Comparison of ENCODE assay signal across 8 cellular contexts in genomic region chr13:72726721-72727416, GRCh38. TPM values are rescaled to one million over a fixed set of nuclear protein-coding genes. Genes with fewer than 3 reads are reported as not detected.
DNase-seq lines count a peak whose midpoint lies in the region; ATAC-seq, FAIRE-seq and TF ChIP-seq lines count a peak whose summit lies in the region.

No MANE protein-coding gene starts in this region.

- peak overlapping the region; percentile 91 for H3K4me2 ChIP-seq in DOHH2 (ENCODE audit: low read length)
- H3K4me2 ChIP-seq in SK-N-SH = peak overlapping the region; percentile 80
- peak overlapping the region; percentile 94 for H3K4me2 ChIP-seq in astrocyte (ENCODE audit: low read length)

- TF ChIP-seq CTCF in DOHH2 (IDR thresholded peaks at IDR 0.05; ENCODE audit: low read depth, low read length, poor library complexity, severe bottlenecking) (no peak), SK-N-SH (IDR thresholded peaks at IDR 0.05) (no peak), astrocyte (IDR thresholded peaks at IDR 0.05; ENCODE audit: insufficient read depth, low read depth, low read length) (no peak)

- H3K9ac ChIP-seq in SK-N-SH (peak overlapping the region; percentile 72), astrocyte (ENCODE audit: low read length) (peak overlapping the region; percentile 88)

- ATAC-seq in GM21360 (IDR thresholded peaks at IDR 0.05; ENCODE audit: unreplicated experiment) = peak; percentile 28
- ATAC-seq in HG03571 (IDR thresholded peaks at IDR 0.05; ENCODE audit: unreplicated experiment) = peak; percentile 24

- no peaks in the 10 kb centered on the region for H3K9me2 ChIP-seq in DOHH2 (replicated peaks; ENCODE audit: control insufficient read depth, low read length)
- no peaks in the 10 kb centered on the region for H3K9me2 ChIP-seq in SK-N-SH

- under 1% methylated on average over 30 of the region's 49 CpGs for WGBS in SK-N-SH (ENCODE audit: low lambda C conversion rate)

- H3K9me3 Mint-ChIP-seq in astrocyte (ENCODE audit: unreplicated experiment) = no peaks in the 10 kb centered on the region
- no peaks in the 10 kb centered on the region for H3K9me3 Mint-ChIP-seq in immature natural killer cell

- H3F3A ChIP-seq in DOHH2 (ENCODE audit: control insufficient read depth, insufficient read depth) (no peaks in the 10 kb centered on the region), SK-N-SH (replicated peaks; ENCODE audit: insufficient read depth) (no peaks in the 10 kb centered on the region)

- POLR2A ChIA-PET in SK-N-SH (lab: Yijun Ruan, JAX) = no interaction called here

- H3K36me3 Mint-ChIP-seq in astrocyte (ENCODE audit: low read depth, unreplicated experiment) = no peaks in the 10 kb centered on the region
- H3K36me3 Mint-ChIP-seq in immature natural killer cell = peaks cover 7 to 8% (median 7%) of the 10 kb centered on the region in 3 donors

- H3K27me3 Mint-ChIP-seq in astrocyte (ENCODE audit: low read depth, unreplicated experiment) (no peaks in the 10 kb centered on the region), immature natural killer cell (ENCODE audit: low read depth in 3 of 3) (peaks cover 5 to 9% (median 6%) of the 10 kb centered on the region in 3 donors)

- H3K27ac Mint-ChIP-seq in astrocyte (ENCODE audit: unreplicated experiment) = peak overlapping the region; percentile 47
- peak overlapping the region; percentile 89 to 96 (median 92) for H3K27ac Mint-ChIP-seq in immature natural killer cell

- DNase-seq in SK-N-SH (peak; percentile 77), astrocyte (ENCODE audit: low read depth) (no peak), immature natural killer cell (peak; percentile 44 to 54 (median 49)), NCI-H1048 (lab: John Stamatoyannopoulos, UW) (no peak)
- DNase-seq in stimulated activated CD4-positive, alpha-beta T cell treated with anti-CD3 and anti-CD28 coated beads, Interleukin-1b, Interleukin-23, amount 100 ng/mL, for 48 hours = peak; percentile 44

- H3K36me3 ChIP-seq in DOHH2 (ENCODE audit: control insufficient read depth, low read length) (peaks cover 81% of the 10 kb centered on the region), SK-N-SH (replicated peaks in 1 of 2; ENCODE audit: control insufficient read depth in 1 of 2, insufficient read depth in 2 of 2, low read length in 1 of 2) (peaks cover 19 to 21% of the 10 kb centered on the region in 2 experiments), astrocyte (ENCODE audit: insufficient read depth, low read length) (peaks cover 2% of the 10 kb centered on the region)

- no peak for TF ChIP-seq EP300 in SK-N-SH (IDR thresholded peaks at IDR 0.05; ENCODE audit: borderline replicate concordance in 1 of 2, low read depth in 1 of 2, low read length in 1 of 2)

- H3K9me3 ChIP-seq in DOHH2 (ENCODE audit: control insufficient read depth, insufficient read depth, low read length) (no peaks in the 10 kb centered on the region), SK-N-SH (no peaks in the 10 kb centered on the region), astrocyte (ENCODE audit: insufficient read depth, low read depth, low read length) (no peaks in the 10 kb centered on the region)

- H3K4me1 ChIP-seq in DOHH2 (ENCODE audit: control insufficient read depth, low read length) (peaks cover 49% of the 10 kb centered on the region), SK-N-SH (ENCODE audit: control insufficient read depth in 1 of 2, insufficient read depth in 2 of 2, low read depth in 1 of 2, low read length in 1 of 2) (peaks cover 5 to 13% of the 10 kb centered on the region in 2 experiments; a peak in 3 of 4 replicates), astrocyte (ENCODE audit: insufficient read depth, low read length) (peaks cover 3% of the 10 kb centered on the region)

- H4K20me1 ChIP-seq in DOHH2 (ENCODE audit: control insufficient read depth, insufficient read depth, low read depth, low read length) (no peaks in the 10 kb centered on the region), SK-N-SH (ENCODE audit: insufficient read depth) (peaks cover 7% of the 10 kb centered on the region; the same call in 1 of the 2 replicates), astrocyte (ENCODE audit: insufficient read depth, low read length) (peaks cover 11% of the 10 kb centered on the region)

- H3K4me3 Mint-ChIP-seq in astrocyte (ENCODE audit: unreplicated experiment) (peak overlapping the region; percentile 98), immature natural killer cell (peak overlapping the region; percentile 94 to 97 (median 97))

- H3K27me3 ChIP-seq in DOHH2 (ENCODE audit: control insufficient read depth, low read length) = no peaks in the 10 kb centered on the region
- H3K27me3 ChIP-seq in SK-N-SH (ENCODE audit: insufficient read depth) = no peaks in the 10 kb centered on the region
- no peaks in the 10 kb centered on the region for H3K27me3 ChIP-seq in astrocyte (ENCODE audit: insufficient read depth, low read length)

- H3K79me2 ChIP-seq in DOHH2 (ENCODE audit: control insufficient read depth, low read length) (peaks cover 95% of the 10 kb centered on the region), SK-N-SH (ENCODE audit: insufficient read depth) (peaks cover 95% of the 10 kb centered on the region), astrocyte (ENCODE audit: insufficient read depth, low read length) (peaks cover 86% of the 10 kb centered on the region)

- H3K27ac ChIP-seq in DOHH2 (ENCODE audit: low read depth, low read length) = peak overlapping the region; percentile 68
- H3K27ac ChIP-seq in SK-N-SH (ENCODE audit: low read depth in 2 of 2, low read length in 1 of 2) = peak overlapping the region; percentile 64 to 85; a peak in 3 of 4 replicates
- H3K27ac ChIP-seq in astrocyte (ENCODE audit: low read depth, low read length) = peak overlapping the region; percentile 75

- no peak for TF ChIP-seq RAD21 in SK-N-SH (IDR thresholded peaks at IDR 0.05; ENCODE audit: low read length)

- no peak for FAIRE-seq in astrocyte (lab: Jason Lieb, UNC)

- peak overlapping the region; percentile 70 for H2AFZ ChIP-seq in SK-N-SH (ENCODE audit: low read depth)
- peak overlapping the region; percentile 92 for H2AFZ ChIP-seq in astrocyte (ENCODE audit: low read depth, low read length)

- H3K4me1 Mint-ChIP-seq in astrocyte (ENCODE audit: low read depth, unreplicated experiment) (peaks cover 9% of the 10 kb centered on the region), immature natural killer cell (peaks cover 41 to 74% of the 10 kb centered on the region in 2 donors)

- H3K4me3 ChIP-seq in DOHH2 (ENCODE audit: low read length) = peak overlapping the region; percentile 99
- H3K4me3 ChIP-seq in SK-N-SH (ENCODE audit: low read depth in 2 of 2, low read length in 1 of 2) = peak overlapping the region; percentile 83 to 99
- H3K4me3 ChIP-seq in astrocyte (ENCODE audit: insufficient read depth, low read depth, low read length) = peak overlapping the region; percentile 88

- CTCF ChIA-PET in SK-N-SH (lab: Yijun Ruan, JAX) = no interaction called here

TF ChIP-seq in SK-N-SH, 30 proteins besides CTCF, POLR2A, EP300 and RAD21 (continues in another document):
- TF ChIP-seq MAX (IDR thresholded peaks at IDR 0.05; ENCODE audit: low read depth) = peak; percentile 70; the same call in 1 of the 2 replicates
- peak; percentile 61 for TF ChIP-seq MXI1 (IDR thresholded peaks at IDR 0.05; ENCODE audit: low read depth, low read length)
- TF ChIP-seq, protein P1, sequence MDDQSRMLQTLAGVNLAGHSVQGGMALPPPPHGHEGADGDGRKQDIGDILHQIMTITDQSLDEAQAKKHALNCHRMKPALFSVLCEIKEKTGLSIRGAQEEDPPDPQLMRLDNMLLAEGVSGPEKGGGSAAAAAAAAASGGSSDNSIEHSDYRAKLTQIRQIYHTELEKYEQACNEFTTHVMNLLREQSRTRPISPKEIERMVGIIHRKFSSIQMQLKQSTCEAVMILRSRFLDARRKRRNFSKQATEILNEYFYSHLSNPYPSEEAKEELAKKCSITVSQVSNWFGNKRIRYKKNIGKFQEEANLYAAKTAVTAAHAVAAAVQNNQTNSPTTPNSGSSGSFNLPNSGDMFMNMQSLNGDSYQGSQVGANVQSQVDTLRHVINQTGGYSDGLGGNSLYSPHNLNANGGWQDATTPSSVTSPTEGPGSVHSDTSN (IDR thresholded peaks at IDR 0.05) = no peak

RNA-seq across cellular contexts. Expression of gene MZT1, which starts 0.6 kb away (rescaled TPM):
- polyA plus RNA-seq in SK-N-SH (2012; rRNA removed) (8.2 and 9.7 TPM in 2 replicates), immature natural killer cell (10 to 100 TPM in 1 of 3 donors, 1 to 10 TPM in 2; 7.1 to 12.5 (median 8.5) TPM)
- 15.8 and 23.3 TPM in 2 replicates for polyA plus RNA-seq in SK-N-SH (2012; cell fraction: cytosol; rRNA removed)
- 0.87 and 1.9 TPM in 2 replicates for polyA plus RNA-seq in SK-N-SH (2012; cell fraction: nucleus; rRNA removed)
- total RNA-seq in astrocyte = 12.0 and 13.5 TPM in 2 replicates

RNA-seq across cellular contexts. Expression of gene BORA, which starts 0.9 kb away (rescaled TPM):
- polyA plus RNA-seq in SK-N-SH (2012; rRNA removed) = 1.4 and 2.0 TPM in 2 replicates
- 2.6 and 2.9 TPM in 2 replicates for polyA plus RNA-seq in SK-N-SH (2012; cell fraction: cytosol; rRNA removed)
- polyA plus RNA-seq in SK-N-SH (2012; cell fraction: nucleus; rRNA removed) = 1.3 and 2.3 TPM in 2 replicates
- 3.3 and 4.8 TPM in 2 replicates for total RNA-seq in astrocyte
- 1 to 10 TPM; 6.2 to 9.7 (median 8.1) TPM for polyA plus RNA-seq in immature natural killer cell

RNA-seq across cellular contexts. Expression of gene DIS3, which starts 54.8 kb away (rescaled TPM):
- polyA plus RNA-seq in SK-N-SH (2012; rRNA removed) (14.7 and 15.7 TPM in 2 replicates), immature natural killer cell (10 to 100 TPM in 2 of 3 donors, 1 to 10 TPM in 1; 5.3 to 15.8 (median 13.1) TPM)
- 17.1 and 21.6 TPM in 2 replicates for polyA plus RNA-seq in SK-N-SH (2012; cell fraction: cytosol; rRNA removed)
- 27.9 and 28.4 TPM in 2 replicates for polyA plus RNA-seq in SK-N-SH (2012; cell fraction: nucleus; rRNA removed)
- total RNA-seq in astrocyte = 41.8 and 42.1 TPM in 2 replicates

RNA-seq across cellular contexts. Expression of gene PIBF1, which starts 55.1 kb away (rescaled TPM):
- 3.6 and 3.9 TPM in 2 replicates for polyA plus RNA-seq in SK-N-SH (2012; rRNA removed)
- 6.5 and 7.7 TPM in 2 replicates for polyA plus RNA-seq in SK-N-SH (2012; cell fraction: cytosol; rRNA removed)
- 1.0 and 3.1 TPM in 2 replicates for polyA plus RNA-seq in SK-N-SH (2012; cell fraction: nucleus; rRNA removed)
- total RNA-seq in astrocyte = 15.5 and 19.3 TPM in 2 replicates
- 10 to 100 TPM in 2 of 3 donors, 1 to 10 TPM in 1; 2.6 to 27.0 (median 15.4) TPM for polyA plus RNA-seq in immature natural killer cell

Comparison
In these comparisons a context has a peak if more than half of its experiments do, and no peak if none do; other contexts are left out.
1. DNase-seq: peak in SK-N-SH (single experiment), immature natural killer cell (3 of 3) and stimulated activated CD4-positive, alpha-beta T cell treated with anti-CD3 and anti-CD28 coated beads, Interleukin-1b, Interleukin-23, amount 100 ng/mL, for 48 hours (single experiment); none in astrocyte (single experiment) and NCI-H1048 (single experiment).
2. Peak in every context shown above with its lines, with median percentiles within 50 percentile points of each other: H3K27ac ChIP-seq, H3K4me2 ChIP-seq and H3K4me3 ChIP-seq.